12 cellular contexts compared by ENCODE assay signal in genomic region chr17:59427996-59428395, GRCh38.
DNase-seq lines count a peak whose midpoint lies in the region; ATAC-seq and TF ChIP-seq lines count a peak whose summit lies in the region.
"Had no signal": no experiment of that assay in that cellular context is flagged by ENCODE, and none has a peak within 500 bp of the region (broad histone marks: within the 10 kb centered on the region; RNA-seq: fewer than 3 reads in every experiment).

No MANE protein-coding gene starts in this region.

- H3K27ac ChIP-seq in neural progenitor cell = no peak overlapping the region
- peak overlapping the region; percentile 65 to 86 (median 81) for H3K27ac ChIP-seq in thyroid gland

- peaks cover 4% of the 10 kb centered on the region for H3K9me3 Mint-ChIP-seq in neural progenitor cell
- H3K9me3 Mint-ChIP-seq in stimulated activated naive B cell treated with anti-CD40 and anti-IgM and Interleukin-4, amounts not matched to agents 10 μg/mL and 1 μg/mL and 100 μg/mL, for 72 hours = peaks cover 5 to 7% of the 10 kb centered on the region in 2 donors
- H3K9me3 Mint-ChIP-seq: natural killer cell treated with Interleukin-12 subunit alpha and Interleukin-12 subunit beta and Interleukin-15 and Interleukin-18, amount 100 ng/mL, for 72 hours had no signal

- DNase-seq in fibroblast of peridontal ligament (ENCODE audit: extremely low read depth) = peak; percentile 50
- DNase-seq in neural progenitor cell (ENCODE audit: low spot score) = no peak
- peak; percentile 38 to 45 for DNase-seq in thyroid gland
- DNase-seq in GDM1 (lab: John Stamatoyannopoulos, UW) = no peak
- no peak for DNase-seq in OCI-M2 (lab: John Stamatoyannopoulos, UW; ENCODE audit: unreplicated experiment)
- no peak for DNase-seq in NCI-H1930 (lab: John Stamatoyannopoulos, UW)
- DNase-seq in stimulated activated naive B cell treated with anti-CD40 and anti-IgM and Interleukin-4, amounts not matched to agents 10 μg/mL and 1 μg/mL and 100 μg/mL, for 72 hours = no peak
- DNase-seq: activated B cell treated with CpG ODN at 0.5 μM for 24 hours, activated gamma-delta T cell, NCI-H1417 treated with DMSO at 0.1 percent for 48 hours had no signal

- H3K4me3 Mint-ChIP-seq in neural progenitor cell = no peak overlapping the region
- no peak overlapping the region for H3K4me3 Mint-ChIP-seq in stimulated activated naive B cell treated with anti-CD40 and anti-IgM and Interleukin-4, amounts not matched to agents 10 μg/mL and 1 μg/mL and 100 μg/mL, for 72 hours
- H3K4me3 Mint-ChIP-seq: activated B cell treated with CpG ODN at 0.5 μM for 24 hours; natural killer cell treated with Interleukin-12 subunit alpha and Interleukin-12 subunit beta and Interleukin-15 and Interleukin-18, amount 100 ng/mL, for 72 hours had no signal

- H3K79me2 ChIP-seq in neural progenitor cell (ENCODE audit: low read depth) = no peaks in the 10 kb centered on the region

- H3K4me2 ChIP-seq in neural progenitor cell = no peak overlapping the region

- H3F3A ChIP-seq in neural progenitor cell (ENCODE audit: low read depth) = no peaks in the 10 kb centered on the region

- H3K27me3 ChIP-seq in neural progenitor cell (no peaks in the 10 kb centered on the region), thyroid gland (no peaks in the 10 kb centered on the region)

- H3K4me1 ChIP-seq in neural progenitor cell (peaks cover 5% of the 10 kb centered on the region), thyroid gland (peaks cover 35 to 62% of the 10 kb centered on the region in 2 donors)

- no peak overlapping the region for H3K9ac ChIP-seq in neural progenitor cell

- H3K4me3 ChIP-seq in neural progenitor cell (no peak overlapping the region), thyroid gland (replicated peaks in 1 of 3) (no peak overlapping the region)

- H2AFZ ChIP-seq in neural progenitor cell (replicated peaks) = no peak overlapping the region

- H3K36me3 ChIP-seq in neural progenitor cell (no peaks in the 10 kb centered on the region), thyroid gland (no peaks in the 10 kb centered on the region)

- H3K36me3 Mint-ChIP-seq in neural progenitor cell = no peaks in the 10 kb centered on the region
- peaks cover 0 to 2% of the 10 kb centered on the region in 2 donors for H3K36me3 Mint-ChIP-seq in stimulated activated naive B cell treated with anti-CD40 and anti-IgM and Interleukin-4, amounts not matched to agents 10 μg/mL and 1 μg/mL and 100 μg/mL, for 72 hours
- H3K36me3 Mint-ChIP-seq: natural killer cell treated with Interleukin-12 subunit alpha and Interleukin-12 subunit beta and Interleukin-15 and Interleukin-18, amount 100 ng/mL, for 72 hours had no signal

- no peaks in the 10 kb centered on the region for H3K27me3 Mint-ChIP-seq in neural progenitor cell (ENCODE audit: insufficient read depth, low read depth)
- no peaks in the 10 kb centered on the region for H3K27me3 Mint-ChIP-seq in stimulated activated naive B cell treated with anti-CD40 and anti-IgM and Interleukin-4, amounts not matched to agents 10 μg/mL and 1 μg/mL and 100 μg/mL, for 72 hours
- H3K27me3 Mint-ChIP-seq: activated B cell treated with CpG ODN at 0.5 μM for 24 hours had no signal

- no peak for TF ChIP-seq CTCF in neural progenitor cell (IDR thresholded peaks at IDR 0.05)
- TF ChIP-seq CTCF in thyroid gland (IDR thresholded peaks at IDR 0.05) = no peak

- no peak for TF ChIP-seq POLR2A in thyroid gland (IDR thresholded peaks at IDR 0.05)

- intact Hi-C loops in thyroid gland (cut with DNase I) = no loop called here

- peak overlapping the region; percentile 90 for H3K27ac Mint-ChIP-seq in neural progenitor cell
- H3K27ac Mint-ChIP-seq in stimulated activated naive B cell treated with anti-CD40 and anti-IgM and Interleukin-4, amounts not matched to agents 10 μg/mL and 1 μg/mL and 100 μg/mL, for 72 hours = no peak overlapping the region
- H3K27ac Mint-ChIP-seq: activated B cell treated with CpG ODN at 0.5 μM for 24 hours; natural killer cell treated with Interleukin-12 subunit alpha and Interleukin-12 subunit beta and Interleukin-15 and Interleukin-18, amount 100 ng/mL, for 72 hours had no signal

- WGBS in thyroid gland, 2 donors = 54 to 58% methylated on average over 9 of the region's 9 CpGs

- peak; percentile 7; the same call in 2 of the 3 replicates for ATAC-seq in SK-N-SH treated with all-trans-retinoic acid at 6 μM for 48 hours
- ATAC-seq in stimulated activated naive B cell treated with anti-CD40 and anti-IgM and Interleukin-4, amounts not matched to agents 10 μg/mL and 1 μg/mL and 100 μg/mL, for 72 hours (replicated peaks) = no peak

- no peaks in the 10 kb centered on the region for H4K20me1 ChIP-seq in neural progenitor cell (ENCODE audit: low read depth)

- H3K4me1 Mint-ChIP-seq in neural progenitor cell = peaks cover 31% of the 10 kb centered on the region
- H3K4me1 Mint-ChIP-seq in stimulated activated naive B cell treated with anti-CD40 and anti-IgM and Interleukin-4, amounts not matched to agents 10 μg/mL and 1 μg/mL and 100 μg/mL, for 72 hours = no peaks in the 10 kb centered on the region
- H3K4me1 Mint-ChIP-seq: activated B cell treated with CpG ODN at 0.5 μM for 24 hours had no signal

- H3K9me3 ChIP-seq in neural progenitor cell (ENCODE audit: low read depth) (no peaks in the 10 kb centered on the region), thyroid gland (no peaks in the 10 kb centered on the region)

TF ChIP-seq in SK-N-SH treated with all-trans-retinoic acid at 6 μM for 48 hours, 23 proteins besides CTCF, POLR2A, EP300 and RAD21:
- TF ChIP-seq ZNF8 (CRISPR knock-in tag; IDR thresholded peaks at IDR 0.05) (no peak), ZC3H10 (CRISPR knock-in tag; IDR thresholded peaks at IDR 0.05) (no peak), ISL1 (CRISPR knock-in tag; IDR thresholded peaks at IDR 0.05) (no peak), ESRRG (CRISPR knock-in tag; IDR thresholded peaks at IDR 0.05) (no peak), TSHZ2 (CRISPR knock-in tag; IDR thresholded peaks at IDR 0.05) (no peak), POU6F1 (CRISPR knock-in tag; IDR thresholded peaks at IDR 0.05; ENCODE audit: borderline replicate concordance, low read depth) (no peak), BACH2 (CRISPR knock-in tag; IDR thresholded peaks at IDR 0.05; ENCODE audit: borderline replicate concordance) (no peak), TCF4 (CRISPR knock-in tag; IDR thresholded peaks at IDR 0.05; ENCODE audit: borderline replicate concordance) (no peak), ZNF565 (CRISPR knock-in tag; conservative IDR thresholded peaks at IDR 0.05; ENCODE audit: low read depth) (no peak), TOX (CRISPR knock-in tag; IDR thresholded peaks at IDR 0.05; ENCODE audit: borderline replicate concordance) (no peak)

Comparison
In these comparisons a context has a peak if more than half of its experiments do, and no peak if none do; other contexts are left out.
1. DNase-seq: peak in fibroblast of peridontal ligament (single experiment) and thyroid gland (2 of 2); none in neural progenitor cell (single experiment), GDM1 (single experiment), OCI-M2 (single experiment), NCI-H1930 (0 of 2) and stimulated activated naive B cell treated with anti-CD40 and anti-IgM and Interleukin-4, amounts not matched to agents 10 μg/mL and 1 μg/mL and 100 μg/mL, for 72 hours (single experiment).